Comparison of ENCODE assay signal across 12 cellular contexts in genomic region chr20:58420798-58421496, GRCh38. TPM values are rescaled to one million over a fixed set of nuclear protein-coding genes. Genes with fewer than 3 reads are reported as not detected.
A peak's percentile ranks its signal among the peaks of the same experiment; 100 is the strongest.
DNase-seq lines count a peak whose midpoint lies in the region; ATAC-seq, FAIRE-seq and TF ChIP-seq lines count a peak whose summit lies in the region.
"Had no signal": no experiment of that assay in that cellular context is flagged by ENCODE, and none has a peak within 500 bp of the region (broad histone marks: within the 10 kb centered on the region; RNA-seq: fewer than 3 reads in every experiment).

No MANE protein-coding gene starts in this region.

- H3K27ac ChIP-seq in psoas muscle (no peak overlapping the region), uterus (no peak overlapping the region), small intestine (ENCODE audit: low read depth in 1 of 2, low read length in 1 of 2) (no peak overlapping the region)
- H3K27ac ChIP-seq: sigmoid colon had no signal

- H3K4me3 ChIP-seq in epithelial cell of esophagus (ENCODE audit: low read length) (no peak overlapping the region), psoas muscle (no peak overlapping the region), uterus (no peak overlapping the region), small intestine (ENCODE audit: low read depth in 1 of 2, low read length in 2 of 2) (no peak overlapping the region)
- H3K4me3 ChIP-seq: sigmoid colon had no signal

- H3K9me3 ChIP-seq in psoas muscle, result no peaks in the 10 kb centered on the region
- H3K9me3 ChIP-seq in uterus, result no peaks in the 10 kb centered on the region
- H3K9me3 ChIP-seq in small intestine (ENCODE audit: control insufficient read depth, low read depth), result no peaks in the 10 kb centered on the region
- H3K9me3 ChIP-seq: sigmoid colon had no signal

- peak; percentile 34 for DNase-seq in GM04503 (ENCODE audit: low read depth)
- DNase-seq in OCI-M1 (lab: John Stamatoyannopoulos, UW), result peak; percentile 22
- peak; percentile 82 for DNase-seq in epithelial cell of esophagus (ENCODE audit: low read depth)
- no peak for DNase-seq in psoas muscle
- no peak for DNase-seq in uterus
- no peak for DNase-seq in small intestine
- DNase-seq in stimulated activated CD4-positive, alpha-beta T cell treated with anti-CD3 and anti-CD28 coated beads, Interleukin-4, amount 100 ng/mL, for 24 hours, result no peak
- no peak for DNase-seq in D721Med (ENCODE audit: insufficient read length, low spot score)
- DNase-seq: activated naive CD8-positive, alpha-beta T cell treated with anti-CD3 and anti-CD28 coated beads, Interleukin-2, amount 10 ng/mL, durations not matched to agents 7 days and 5 days; KG1; NCI-H446; sigmoid colon had no signal

- TF ChIP-seq POLR2A in uterus (IDR thresholded peaks at IDR 0.05), result no peak

- H3K27me3 ChIP-seq in psoas muscle (ENCODE audit: insufficient read depth in 3 of 3, low read length in 2 of 3), result no peaks in the 10 kb centered on the region
- no peaks in the 10 kb centered on the region for H3K27me3 ChIP-seq in uterus
- no peaks in the 10 kb centered on the region for H3K27me3 ChIP-seq in small intestine (ENCODE audit: control insufficient read depth in 2 of 2, insufficient read depth in 2 of 2, low read length in 2 of 2)
- H3K27me3 ChIP-seq: sigmoid colon had no signal

- intact Hi-C loops in psoas muscle (cut with DNase I) (no loop called here), uterus (cut with DNase I; ENCODE audit: low total_unique reads) (no loop called here)

- H3K36me3 ChIP-seq in psoas muscle (ENCODE audit: insufficient read depth in 1 of 2, low read depth in 1 of 2) (peaks cover 3 to 37% of the 10 kb centered on the region in 2 donors), uterus (no peaks in the 10 kb centered on the region), small intestine (ENCODE audit: control insufficient read depth in 2 of 2, insufficient read depth in 2 of 2, low read length in 2 of 2) (peaks cover 8 to 16% of the 10 kb centered on the region in 2 donors)

- no peak for TF ChIP-seq CTCF in epithelial cell of esophagus (IDR thresholded peaks at IDR 0.05; ENCODE audit: insufficient read depth, low read depth, low read length, missing control alignments)
- TF ChIP-seq CTCF in psoas muscle (IDR thresholded peaks at IDR 0.05), result no peak
- no peak for TF ChIP-seq CTCF in uterus (IDR thresholded peaks at IDR 0.05)
- no peak for TF ChIP-seq CTCF in D721Med (IDR thresholded peaks at IDR 0.05; ENCODE audit: insufficient read depth, missing control alignments)

- ATAC-seq in psoas muscle, result peak in 3 of 4 donors; percentile 54 to 72 (median 65)

- FAIRE-seq in small intestine (lab: Jason Lieb, UNC), result no peak
- FAIRE-seq in D721Med (lab: Jason Lieb, UNC), result no peak

- peaks cover 9% of the 10 kb centered on the region for H3K4me1 ChIP-seq in psoas muscle
- H3K4me1 ChIP-seq in uterus, result no peaks in the 10 kb centered on the region
- H3K4me1 ChIP-seq in small intestine (ENCODE audit: control insufficient read depth in 2 of 2, insufficient read depth in 1 of 2, low read depth in 1 of 2, low read length in 1 of 2), result peaks cover 0 to 3% of the 10 kb centered on the region in 2 donors

- WGBS in psoas muscle, 3 donors, result 81 to 84% (median 81%) methylated on average over 5 of the region's 5 CpGs
- WGBS in small intestine, 3 donors, result 91 to 93% (median 91%) methylated on average over 5 of the region's 5 CpGs

RNA-seq across cellular contexts. Expression of gene VAPB, which starts 31.9 kb away (rescaled TPM):
- total RNA-seq in psoas muscle, result 10 to 100 TPM; 64.0 to 84.5 (median 77.5) TPM
- polyA plus RNA-seq in psoas muscle, result 10 to 100 TPM; 30.7 to 46.5 (median 44.4) TPM
- 10 to 100 TPM; 24.1 to 81.0 (median 48.4) TPM for total RNA-seq in uterus
- polyA plus RNA-seq in small intestine, result 10 to 100 TPM; 36.5 to 38.5 (median 37.1) TPM

Comparison
In these comparisons a context has a peak if more than half of its experiments do, and no peak if none do; other contexts are left out.
1. DNase-seq: peak in GM04503 (single experiment), OCI-M1 (single experiment) and epithelial cell of esophagus (single experiment); none in psoas muscle (0 of 2), uterus (0 of 2), small intestine (single experiment), stimulated activated CD4-positive, alpha-beta T cell treated with anti-CD3 and anti-CD28 coated beads, Interleukin-4, amount 100 ng/mL, for 24 hours (single experiment) and D721Med (single experiment).